8 cellular contexts compared by ENCODE assay signal in the genomic region with DNA sequence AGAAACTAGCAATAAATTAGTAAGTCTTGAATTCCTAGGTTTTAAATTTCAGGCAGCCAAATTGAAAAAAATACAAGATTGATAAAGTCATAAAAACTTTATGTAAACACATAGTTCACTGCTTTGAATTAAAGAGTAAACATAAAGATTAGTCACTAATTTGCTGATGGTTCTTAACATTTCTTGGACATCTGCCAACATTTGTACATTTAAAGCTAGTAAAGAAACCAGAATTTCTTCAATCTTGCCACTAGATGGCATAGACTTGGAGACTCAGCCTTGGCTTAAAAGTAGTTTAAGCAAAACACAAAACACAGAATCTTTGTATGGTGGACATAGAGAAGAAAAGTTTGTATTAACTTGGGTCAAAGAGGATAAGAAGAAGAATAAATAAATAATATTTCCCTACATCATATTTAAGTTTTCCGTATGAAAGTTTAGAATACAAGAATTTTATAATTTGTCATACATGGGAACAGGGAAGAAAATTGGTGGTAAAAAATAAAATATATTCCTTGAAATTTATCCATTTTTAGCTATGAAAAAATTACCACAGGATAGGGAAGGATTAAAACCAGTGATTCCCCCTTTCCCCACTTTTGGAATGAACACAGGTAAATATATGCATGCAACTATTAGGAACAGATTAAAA. TPM values are rescaled to one million over a fixed set of nuclear protein-coding genes. Genes with fewer than 3 reads are reported as not detected.
DNase-seq lines count a peak whose midpoint lies in the region; ATAC-seq, FAIRE-seq and TF ChIP-seq lines count a peak whose summit lies in the region.

No MANE protein-coding gene starts in this region.

- in situ Hi-C loops in astrocyte of the spinal cord (cut with HindIII; ENCODE audit: low sequenced_read_pairs), result no loop called here

- no peaks in the 10 kb centered on the region for H3K36me3 ChIP-seq in cardiac muscle cell
- no peaks in the 10 kb centered on the region for H3K36me3 ChIP-seq in kidney (ENCODE audit: control insufficient read depth in 1 of 2, insufficient read depth in 2 of 2, low read length in 2 of 2)

- no peak overlapping the region for H3K4me3 ChIP-seq in cardiac muscle cell
- H3K4me3 ChIP-seq in right cardiac atrium (ENCODE audit: low read length), result no peak overlapping the region
- no peak overlapping the region for H3K4me3 ChIP-seq in astrocyte of the spinal cord (ENCODE audit: low read depth, low read length)
- no peak overlapping the region for H3K4me3 ChIP-seq in kidney (ENCODE audit: low read length in 2 of 2)

- FAIRE-seq in kidney (lab: Jason Lieb, UNC), result peak; percentile 98
- no peak for FAIRE-seq in urothelium cell line (lab: Jason Lieb, UNC)

- H3K4me1 ChIP-seq in cardiac muscle cell (ENCODE audit: low read depth) (no peaks in the 10 kb centered on the region), right cardiac atrium (ENCODE audit: control insufficient read depth, insufficient read depth, low read length) (no peaks in the 10 kb centered on the region), kidney (ENCODE audit: control insufficient read depth in 1 of 2, insufficient read depth in 1 of 2, low read depth in 1 of 2, low read length in 2 of 2) (no peaks in the 10 kb centered on the region)

- no peaks in the 10 kb centered on the region for H3K27me3 ChIP-seq in cardiac muscle cell
- H3K27me3 ChIP-seq in right cardiac atrium (ENCODE audit: control insufficient read depth, insufficient read depth), result no peaks in the 10 kb centered on the region

- no peak overlapping the region for H3K27ac ChIP-seq in cardiac muscle cell
- H3K27ac ChIP-seq in right cardiac atrium (ENCODE audit: low read length), result no peak overlapping the region
- H3K27ac ChIP-seq in kidney (ENCODE audit: low read depth in 2 of 2, low read length in 2 of 2), result no peak overlapping the region

- peak; percentile 76 for TF ChIP-seq CTCF in cardiac muscle cell (IDR thresholded peaks at IDR 0.05; ENCODE audit: low read depth, low read length)
- peak; percentile 69 for TF ChIP-seq CTCF in astrocyte of the spinal cord (IDR thresholded peaks at IDR 0.05; ENCODE audit: low read depth, low read length)
- TF ChIP-seq CTCF in kidney (IDR thresholded peaks at IDR 0.05; ENCODE audit: borderline replicate concordance, extremely low read depth, insufficient read depth), result peak; percentile 66

- no peak for ATAC-seq in right cardiac atrium
- ATAC-seq in HG03354 (IDR thresholded peaks at IDR 0.05; ENCODE audit: poor library complexity, severe bottlenecking, unreplicated experiment), result peak; percentile 62
- ATAC-seq in HG03457 (IDR thresholded peaks at IDR 0.05; ENCODE audit: unreplicated experiment), result no peak

- peak; percentile 80 to 83 for DNase-seq in cardiac muscle cell (ENCODE audit: low read depth in 1 of 2, low spot score in 1 of 2)
- DNase-seq in right cardiac atrium, result no peak
- DNase-seq in NCI-H510A (lab: John Stamatoyannopoulos, UW), result peak; percentile 9
- DNase-seq in astrocyte of the spinal cord (ENCODE audit: low read depth, low spot score), result peak; percentile 74
- DNase-seq in kidney, result no peak
- DNase-seq in urothelium cell line (ENCODE audit: low spot score), result peak; percentile 44

- H3K9me3 ChIP-seq in cardiac muscle cell (ENCODE audit: low read depth), result no peaks in the 10 kb centered on the region
- H3K9me3 ChIP-seq in right cardiac atrium (ENCODE audit: control insufficient read depth, low read length), result no peaks in the 10 kb centered on the region
- no peaks in the 10 kb centered on the region for H3K9me3 ChIP-seq in kidney (ENCODE audit: control insufficient read depth in 1 of 2, low read length in 2 of 2)

- H3K9ac ChIP-seq in kidney (ENCODE audit: low read length in 2 of 2), result no peak overlapping the region

- WGBS in right cardiac atrium, result 5% methylated on average over 1 of the region's 1 CpG

- intact Hi-C loops in right cardiac atrium (cut with DNase I), result loop anchor here (5.0 to 10.0 kb wide), 4 partner anchors 64 to 643 kb away; no protein-coding TSS in a partner anchor
- intact Hi-C loops in kidney (cut with DNase I), result no loop called here

RNA-seq across cellular contexts. Expression of a gene that starts 41.7 kb away (rescaled TPM):
- total RNA-seq in cardiac muscle cell, result 11.0 and 27.1 TPM in 2 replicates
- 11.5 and 21.9 TPM in 2 replicates for polyA plus RNA-seq in cardiac muscle cell
- total RNA-seq in right cardiac atrium, result 10 to 100 TPM; 16.5 to 19.3 (median 18.1) TPM
- polyA plus RNA-seq in right cardiac atrium, result 7.7 TPM
- 48.4 TPM for total RNA-seq in kidney
- polyA plus RNA-seq in kidney (ENCODE audit: insufficient read depth, low read depth, low replicate concordance), result 8.5 TPM

Comparison
In these comparisons a context has a peak if more than half of its experiments do, and no peak if none do; other contexts are left out.
1. DNase-seq: peak in cardiac muscle cell (2 of 2), NCI-H510A (single experiment), astrocyte of the spinal cord (single experiment) and urothelium cell line (single experiment); none in right cardiac atrium (0 of 3) and kidney (single experiment).
2. Peak in every context shown above with its lines, with median percentiles within 50 percentile points of each other: CTCF ChIP-seq.